ENCODE assay signal across 8 cellular contexts in the genomic region with DNA sequence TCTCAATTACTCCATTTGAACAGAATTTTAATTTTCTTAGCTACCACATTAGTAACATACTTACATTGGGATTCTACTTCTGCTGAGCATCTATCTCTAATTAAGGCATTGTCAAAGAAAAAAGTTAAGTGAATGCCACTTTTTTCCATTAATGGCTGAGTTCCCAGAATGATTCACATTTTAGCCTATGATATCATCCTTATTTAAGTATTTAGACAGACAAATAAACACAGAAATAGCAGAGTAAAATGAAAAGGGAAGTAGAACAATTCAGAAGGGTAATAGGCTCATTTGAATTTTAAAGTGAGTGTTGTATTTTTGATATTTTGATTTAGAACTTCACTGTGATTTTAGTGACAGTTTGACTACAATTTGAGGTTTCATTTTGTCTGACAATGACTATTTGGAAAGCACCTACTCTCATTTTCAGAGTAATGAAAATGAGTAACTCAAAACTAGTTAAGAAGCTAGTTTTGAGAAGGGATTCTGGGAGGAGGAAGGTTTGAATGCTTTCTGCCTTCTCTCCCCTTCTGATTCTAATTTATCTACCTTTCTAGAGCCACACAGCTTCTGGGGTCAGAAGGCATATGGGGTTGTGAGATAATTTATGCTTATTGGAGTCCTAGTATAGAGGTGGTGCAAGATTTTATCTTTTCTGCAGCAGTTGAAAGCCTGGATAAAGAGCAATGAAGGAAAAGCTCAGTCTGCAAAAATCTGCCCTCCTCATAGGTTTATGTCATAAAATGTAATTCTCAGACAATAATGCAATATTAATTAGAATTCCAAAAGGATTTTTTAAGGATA. TPM values are rescaled to one million over a fixed set of nuclear protein-coding genes. Genes with fewer than 3 reads are reported as not detected.
DNase-seq lines count a peak whose midpoint lies in the region; ATAC-seq lines count a peak whose summit lies in the region.

No MANE protein-coding gene starts in this region.

- no peak overlapping the region for H3K9ac ChIP-seq in endocrine pancreas (ENCODE audit: control insufficient read depth, insufficient read depth, low read length)

- peak; percentile 75 for ATAC-seq in GM21528 (IDR thresholded peaks at IDR 0.05; ENCODE audit: low FRiP score, unreplicated experiment)

- H3K4me3 ChIP-seq in endocrine pancreas (ENCODE audit: control insufficient read depth, insufficient read depth, low read length): peak overlapping the region; percentile 80
- no peak overlapping the region for H3K4me3 ChIP-seq in skin epidermis

- H3K4me1 ChIP-seq in endocrine pancreas (ENCODE audit: control insufficient read depth, insufficient read depth, low read length): peaks cover 38% of the 10 kb centered on the region

- peak overlapping the region in 13 of 21 experiments; percentile 6 to 69 (median 52) for H3K27ac ChIP-seq in skin epidermis

- no peaks in the 10 kb centered on the region for H3K36me3 ChIP-seq in endocrine pancreas (ENCODE audit: control insufficient read depth, insufficient read depth, low read length)

- DNase-seq in GM04503 (ENCODE audit: low read depth) (peak; percentile 33), HT1080 (ENCODE audit: low read depth) (peak; percentile 21), NCI-H1930 (lab: John Stamatoyannopoulos, UW) (no peak), NCI-H2081 (lab: John Stamatoyannopoulos, UW) (no peak), activated gamma-delta T cell treated with Interleukin-2 at 50 U/mL for 16 hours (no peak)

- no peaks in the 10 kb centered on the region for H3K27me3 ChIP-seq in endocrine pancreas (ENCODE audit: control insufficient read depth, insufficient read depth, low read length)

- peaks cover 4% of the 10 kb centered on the region for H3K9me3 ChIP-seq in endocrine pancreas (ENCODE audit: control insufficient read depth, low read length)

RNA-seq across cellular contexts. Expression of gene LYPLAL1, which starts 15.5 kb away (rescaled TPM):
- total RNA-seq in HT1080 (2014; rRNA removed; shearing (Covaris generic)): 23.2 and 28.2 TPM in 2 replicates
- 14.6 and 18.8 TPM in 2 replicates for polyA plus RNA-seq in HT1080 (2015; cell fraction: cytosol; rRNA removed)
- polyA plus RNA-seq in HT1080 (2015; cell fraction: nucleus; rRNA removed): 31.3 and 31.8 TPM in 2 replicates

Comparison
In these comparisons a context has a peak if more than half of its experiments do, and no peak if none do; other contexts are left out.
1. DNase-seq: peak in GM04503 (single experiment) and HT1080 (single experiment); none in NCI-H1930 (0 of 2), NCI-H2081 (0 of 2) and activated gamma-delta T cell treated with Interleukin-2 at 50 U/mL for 16 hours (single experiment).